Comparison of ENCODE assay signal across 16 cellular contexts in the genomic region with DNA sequence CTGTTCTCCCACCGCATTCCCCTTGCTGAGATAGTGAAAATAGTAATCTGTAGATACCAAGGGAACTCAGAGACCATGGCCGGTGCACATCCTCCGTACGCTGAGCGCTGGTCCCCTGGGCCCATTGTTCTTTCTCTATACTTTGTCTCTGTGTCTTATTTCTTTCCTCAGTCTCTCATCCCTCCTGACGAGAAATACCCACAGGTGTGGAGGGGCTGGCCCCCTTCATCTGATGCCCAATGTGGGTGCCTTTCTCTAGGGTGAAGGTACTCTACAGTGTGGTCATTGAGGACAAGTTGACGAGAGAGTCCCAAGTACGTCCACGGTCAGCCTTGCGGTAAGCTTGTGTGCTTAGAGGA. TPM values are rescaled to one million over a fixed set of nuclear protein-coding genes. Genes with fewer than 3 reads are reported as not detected.
DNase-seq lines count a peak whose midpoint lies in the region; ATAC-seq and TF ChIP-seq lines count a peak whose summit lies in the region.
"Had no signal": no experiment of that assay in that cellular context is flagged by ENCODE, and none has a peak within 500 bp of the region (broad histone marks: within the 10 kb centered on the region; RNA-seq: fewer than 3 reads in every experiment).

No MANE protein-coding gene starts in this region.

- H3K36me3 Mint-ChIP-seq in brain = no peaks in the 10 kb centered on the region
- H3K36me3 Mint-ChIP-seq in activated CD4-positive, alpha-beta T cell treated with anti-CD3 and anti-CD28 coated beads, Interleukin-2, amount 10 ng/mL, durations not matched to agents 24 days and 14 days (ENCODE audit: low read depth) = no peaks in the 10 kb centered on the region
- H3K36me3 Mint-ChIP-seq in osteocyte (ENCODE audit: unreplicated experiment) = no peaks in the 10 kb centered on the region
- H3K36me3 Mint-ChIP-seq: activated naive CD4-positive, alpha-beta T cell treated with anti-CD3 and anti-CD28 coated beads, Interleukin-2, amount 50 U/mL, for 72 hours; CD8-positive, alpha-beta T cell; naive thymus-derived CD8-positive, alpha-beta T cell had no signal

- peak overlapping the region; percentile 21 to 22 for H3K27ac ChIP-seq in breast epithelium
- H3K27ac ChIP-seq in mammary epithelial cell (ENCODE audit: insufficient read depth, low read depth, low read length) = no peak overlapping the region
- H3K27ac ChIP-seq in mesodermal cell (ENCODE audit: low read depth, low read length, severe bottlenecking) = peak overlapping the region; percentile 82
- H3K27ac ChIP-seq in upper lobe of right lung = no peak overlapping the region
- H3K27ac ChIP-seq in osteoblast (ENCODE audit: low read depth, low read length) = no peak overlapping the region
- H3K27ac ChIP-seq: KMS-11, left lung had no signal

- dilution Hi-C loops in mammary epithelial cell (cut with HindIII; ENCODE audit: low sequenced_read_pairs) = loop anchor here (5.0 to 10.0 kb wide), 3 partner anchors 54 to 296 kb away; partner anchors contain the start of gene DERL3

- no peaks in the 10 kb centered on the region for H3K27me3 ChIP-seq in breast epithelium
- peaks cover 2% of the 10 kb centered on the region for H3K27me3 ChIP-seq in mammary epithelial cell (ENCODE audit: insufficient read depth, low read length)
- no peaks in the 10 kb centered on the region for H3K27me3 ChIP-seq in upper lobe of right lung
- peaks cover 8% of the 10 kb centered on the region for H3K27me3 ChIP-seq in osteoblast (ENCODE audit: insufficient read depth, low read length)
- H3K27me3 ChIP-seq: left lung had no signal

- intact Hi-C loops in breast epithelium (cut with DNase I; ENCODE audit: low total_unique reads) = no loop called here
- intact Hi-C loops in mammary epithelial cell (cut with micrococcal nuclease) = loop anchor here (2.0 to 5.0 kb wide), 4 partner anchors 136 to 361 kb away; no protein-coding TSS in a partner anchor
- intact Hi-C loops in upper lobe of right lung (cut with DNase I) = no loop called here
- intact Hi-C loops in activated CD4-positive, alpha-beta T cell treated with anti-CD3 and anti-CD28 coated beads, Interleukin-2, amount 10 ng/mL, durations not matched to agents 24 days and 14 days (cut with micrococcal nuclease) = no loop called here

- H3K27ac Mint-ChIP-seq in brain (peak overlapping the region in 3 of 5 experiments; percentile 89 to 96 (median 94)), osteocyte (ENCODE audit: unreplicated experiment) (no peak overlapping the region)
- H3K27ac Mint-ChIP-seq in activated CD4-positive, alpha-beta T cell treated with anti-CD3 and anti-CD28 coated beads, Interleukin-2, amount 10 ng/mL, durations not matched to agents 24 days and 14 days = no peak overlapping the region
- H3K27ac Mint-ChIP-seq: activated CD4-positive, alpha-beta T cell treated with anti-CD3 and anti-CD28 coated beads for 36 hours; activated naive CD4-positive, alpha-beta T cell treated with anti-CD3 and anti-CD28 coated beads, Interleukin-2, amount 50 U/mL, for 72 hours; CD8-positive, alpha-beta T cell; naive thymus-derived CD8-positive, alpha-beta T cell had no signal

- H2AFZ ChIP-seq in mammary epithelial cell (ENCODE audit: low read depth, low read length) (no peak overlapping the region), osteoblast (ENCODE audit: low read length) (no peak overlapping the region)

- no TSS peak for BruUV-seq in mammary epithelial cell (replicated peaks; lab: Mats Ljungman, UMichigan)

- CTCF ChIA-PET in mammary epithelial cell (lab: Charles Lee; ENCODE audit: low non-redundant PET) = no interaction called here

- H3K4me1 Mint-ChIP-seq in brain (peaks cover 85% of the 10 kb centered on the region), osteocyte (ENCODE audit: unreplicated experiment) (peaks cover 2% of the 10 kb centered on the region)
- H3K4me1 Mint-ChIP-seq in activated CD4-positive, alpha-beta T cell treated with anti-CD3 and anti-CD28 coated beads, Interleukin-2, amount 10 ng/mL, durations not matched to agents 24 days and 14 days = peaks cover 8% of the 10 kb centered on the region

- H3K36me3 ChIP-seq in breast epithelium (no peaks in the 10 kb centered on the region), mammary epithelial cell (ENCODE audit: insufficient read depth, low read length) (no peaks in the 10 kb centered on the region), mesodermal cell (ENCODE audit: control insufficient read depth, insufficient read depth, low read length) (no peaks in the 10 kb centered on the region), upper lobe of right lung (no peaks in the 10 kb centered on the region), osteoblast (ENCODE audit: insufficient read depth, low read length) (no peaks in the 10 kb centered on the region)
- H3K36me3 ChIP-seq: left lung had no signal

- H3K4me1 ChIP-seq in breast epithelium (no peaks in the 10 kb centered on the region), mammary epithelial cell (ENCODE audit: insufficient read depth, low read length) (no peaks in the 10 kb centered on the region), mesodermal cell (ENCODE audit: control insufficient read depth, insufficient read depth, low read length, poor library complexity, severe bottlenecking) (peaks cover 48% of the 10 kb centered on the region), upper lobe of right lung (peaks cover 9% of the 10 kb centered on the region), osteoblast (ENCODE audit: insufficient read depth, low read length) (peaks cover 4% of the 10 kb centered on the region)

- no peaks in the 10 kb centered on the region for H3K27me3 Mint-ChIP-seq in brain
- H3K27me3 Mint-ChIP-seq in activated CD4-positive, alpha-beta T cell treated with anti-CD3 and anti-CD28 coated beads, Interleukin-2, amount 10 ng/mL, durations not matched to agents 24 days and 14 days = peaks cover 13% of the 10 kb centered on the region
- peaks cover 5% of the 10 kb centered on the region for H3K27me3 Mint-ChIP-seq in osteocyte (ENCODE audit: unreplicated experiment)
- H3K27me3 Mint-ChIP-seq: activated CD4-positive, alpha-beta T cell treated with anti-CD3 and anti-CD28 coated beads for 36 hours had no signal

- H3K4me2 ChIP-seq in mammary epithelial cell (ENCODE audit: insufficient read depth, low read depth, low read length) (no peak overlapping the region), osteoblast (ENCODE audit: insufficient read depth, low read length) (no peak overlapping the region)
- H3K4me2 ChIP-seq: KMS-11 had no signal

- no peak for DNase-seq in breast epithelium (ENCODE audit: low spot score in 2 of 2)
- DNase-seq in mammary epithelial cell = no peak
- DNase-seq in upper lobe of right lung = peak; percentile 30
- DNase-seq in osteoblast (ENCODE audit: insufficient read length, low spot score, missing footprints) = no peak
- no peak for DNase-seq in activated CD4-positive, alpha-beta T cell treated with anti-CD3 and anti-CD28 coated beads, Interleukin-2, amount 10 ng/mL, durations not matched to agents 24 days and 14 days
- no peak for DNase-seq in osteocyte (ENCODE audit: extremely low spot score, unreplicated experiment)
- DNase-seq: activated CD4-positive, alpha-beta T cell treated with anti-CD3 and anti-CD28 coated beads for 36 hours; CD8-positive, alpha-beta T cell; naive thymus-derived CD8-positive, alpha-beta T cell; NCI-H1417 treated with DMSO at 0.1 percent for 48 hours; NCI-H446 treated with DMSO at 0.1 percent for 48 hours had no signal

- H3K79me2 ChIP-seq in mammary epithelial cell (ENCODE audit: insufficient read depth, low read length) = no peaks in the 10 kb centered on the region
- no peaks in the 10 kb centered on the region for H3K79me2 ChIP-seq in osteoblast (ENCODE audit: insufficient read depth, low read length)

- WGBS in mammary epithelial cell (ENCODE audit: low coverage, missing lambda C conversion rate) = 72% methylated on average over 10 of the region's 10 CpGs
- WGBS in mesodermal cell (ENCODE audit: insufficient coverage in 2 of 2), 2 experiments = 73 to 83% methylated on average over 5 of the region's 10 CpGs

- H4K20me1 ChIP-seq in mammary epithelial cell (ENCODE audit: insufficient read depth, low read length) (no peaks in the 10 kb centered on the region), osteoblast (ENCODE audit: insufficient read depth, low read length) (no peaks in the 10 kb centered on the region)

- H3K9me3 Mint-ChIP-seq in brain = peaks cover 0 to 2% (median 0%) of the 10 kb centered on the region in 5 experiments
- no peaks in the 10 kb centered on the region for H3K9me3 Mint-ChIP-seq in activated CD4-positive, alpha-beta T cell treated with anti-CD3 and anti-CD28 coated beads, Interleukin-2, amount 10 ng/mL, durations not matched to agents 24 days and 14 days
- no peaks in the 10 kb centered on the region for H3K9me3 Mint-ChIP-seq in osteocyte (ENCODE audit: unreplicated experiment)
- H3K9me3 Mint-ChIP-seq: activated naive CD4-positive, alpha-beta T cell treated with anti-CD3 and anti-CD28 coated beads, Interleukin-2, amount 50 U/mL, for 72 hours; CD8-positive, alpha-beta T cell; naive thymus-derived CD8-positive, alpha-beta T cell had no signal

- H3K4me3 Mint-ChIP-seq in brain (no peak overlapping the region), osteocyte (ENCODE audit: unreplicated experiment) (no peak overlapping the region)
- no peak overlapping the region for H3K4me3 Mint-ChIP-seq in activated CD4-positive, alpha-beta T cell treated with anti-CD3 and anti-CD28 coated beads, Interleukin-2, amount 10 ng/mL, durations not matched to agents 24 days and 14 days
- H3K4me3 Mint-ChIP-seq: activated CD4-positive, alpha-beta T cell treated with anti-CD3 and anti-CD28 coated beads for 36 hours; CD8-positive, alpha-beta T cell had no signal

- no peaks in the 10 kb centered on the region for H3K9me3 ChIP-seq in breast epithelium
- no peaks in the 10 kb centered on the region for H3K9me3 ChIP-seq in mammary epithelial cell (replicated peaks; ENCODE audit: insufficient read depth, low read length)
- no peaks in the 10 kb centered on the region for H3K9me3 ChIP-seq in mesodermal cell (ENCODE audit: control insufficient read depth, low read length)
- no peaks in the 10 kb centered on the region for H3K9me3 ChIP-seq in upper lobe of right lung
- no peaks in the 10 kb centered on the region for H3K9me3 ChIP-seq in osteoblast (ENCODE audit: low read depth, low read length)
- H3K9me3 ChIP-seq: left lung had no signal

- no peak overlapping the region for H3K9ac ChIP-seq in mammary epithelial cell (ENCODE audit: insufficient read depth, low read length)
- H3K9ac ChIP-seq: KMS-11 had no signal

- TF ChIP-seq POLR2A in breast epithelium (IDR thresholded peaks at IDR 0.05) = no peak

- in situ Hi-C loops in mammary epithelial cell (cut with MboI; ENCODE audit: low sequenced_read_pairs in 2 of 2) = loop anchor here (10.0 to 25.0 kb wide), 2 partner anchors 124 to 299 kb away; partner anchors contain the start of gene DERL3 (in 1 of the 2)

- no peak for TF ChIP-seq CTCF in breast epithelium (IDR thresholded peaks at IDR 0.05)
- no peak for TF ChIP-seq CTCF in mammary epithelial cell (conservative IDR thresholded peaks at IDR 0.05 in 1 of 2, IDR thresholded peaks at IDR 0.05 in 1 of 2; ENCODE audit: extremely low read depth in 1 of 2, insufficient read depth in 1 of 2, low read depth in 1 of 2, low read length in 2 of 2)
- no peak for TF ChIP-seq CTCF in brain (conservative IDR thresholded peaks at IDR 0.05)
- no peak for TF ChIP-seq CTCF in upper lobe of right lung (IDR thresholded peaks at IDR 0.05)
- TF ChIP-seq CTCF in osteoblast (IDR thresholded peaks at IDR 0.05; ENCODE audit: extremely low read depth, low read depth, low read length) = no peak
- no peak for TF ChIP-seq CTCF in osteocyte (IDR thresholded peaks at IDR 0.05)

- no peak for ATAC-seq in upper lobe of right lung
- ATAC-seq: activated CD4-positive, alpha-beta T cell treated with anti-CD3 and anti-CD28 coated beads for 36 hours; activated naive CD4-positive, alpha-beta T cell treated with anti-CD3 and anti-CD28 coated beads, Interleukin-2, amount 50 U/mL, for 72 hours; CD8-positive, alpha-beta T cell; left lung; naive thymus-derived CD8-positive, alpha-beta T cell had no signal

- H3K4me3 ChIP-seq in breast epithelium = no peak overlapping the region
- no peak overlapping the region for H3K4me3 ChIP-seq in mammary epithelial cell (replicated peaks in 1 of 3; ENCODE audit: insufficient read depth in 1 of 3, low read depth in 2 of 3, low read length in 3 of 3)
- H3K4me3 ChIP-seq in mesodermal cell (ENCODE audit: extremely low read depth, insufficient read depth, low read length, poor library complexity, severe bottlenecking) = peak overlapping the region; percentile 34
- no peak overlapping the region for H3K4me3 ChIP-seq in upper lobe of right lung
- H3K4me3 ChIP-seq in osteoblast (ENCODE audit: insufficient read depth, low read length) = no peak overlapping the region
- H3K4me3 ChIP-seq: left lung had no signal

RNA-seq across cellular contexts. Expression of gene IGLL1, which starts 41.6 kb away (rescaled TPM):
- not detected for total RNA-seq in breast epithelium
- not detected for total RNA-seq in mammary epithelial cell
- not detected for polyA plus RNA-seq in mammary epithelial cell
- polyA minus RNA-seq in mammary epithelial cell = not detected
- not detected for polyA plus RNA-seq in brain (ENCODE audit: insufficient read depth, low read depth, low replicate concordance)
- not detected for polyA plus RNA-seq in mesodermal cell (2013, experiment 1 of 2)
- not detected for polyA plus RNA-seq in mesodermal cell (2013, experiment 2 of 2)
- total RNA-seq in upper lobe of right lung = not detected
- not detected in 2 replicates for total RNA-seq in osteoblast
- total RNA-seq in activated CD4-positive, alpha-beta T cell treated with anti-CD3 and anti-CD28 coated beads, Interleukin-2, amount 10 ng/mL, durations not matched to agents 24 days and 14 days = not detected in 2 replicates
- total RNA-seq in osteocyte = not detected in 2 replicates
- total RNA-seq: activated CD4-positive, alpha-beta T cell treated with anti-CD3 and anti-CD28 coated beads for 36 hours; activated naive CD4-positive, alpha-beta T cell treated with anti-CD3 and anti-CD28 coated beads, Interleukin-2, amount 50 U/mL, for 72 hours; CD8-positive, alpha-beta T cell; left lung; naive thymus-derived CD8-positive, alpha-beta T cell had no signal
- polyA plus RNA-seq: naive thymus-derived CD8-positive, alpha-beta T cell had no signal

Comparison
In these comparisons a context has a peak if more than half of its experiments do, and no peak if none do; other contexts are left out.
1. H3K27ac ChIP-seq: peak in breast epithelium (2 of 2) and mesodermal cell (single experiment); none in mammary epithelial cell (single experiment), upper lobe of right lung (single experiment) and osteoblast (single experiment).
2. H3K27ac Mint-ChIP-seq: peak in brain (3 of 5); none in activated CD4-positive, alpha-beta T cell treated with anti-CD3 and anti-CD28 coated beads, Interleukin-2, amount 10 ng/mL, durations not matched to agents 24 days and 14 days (single experiment) and osteocyte (single experiment).